25 cellular contexts compared by ENCODE assay signal in genomic region chr1:184497962-184498723, GRCh38.
DNase-seq lines count a peak whose midpoint lies in the region; ATAC-seq, FAIRE-seq and TF ChIP-seq lines count a peak whose summit lies in the region.
"Had no signal": no experiment of that assay in that cellular context is flagged by ENCODE, and none has a peak within 500 bp of the region (broad histone marks: within the 10 kb centered on the region; RNA-seq: fewer than 3 reads in every experiment).

No MANE protein-coding gene starts in this region.

- H3K79me2 ChIP-seq in mesendoderm (ENCODE audit: control insufficient read depth, insufficient read depth, low read length), result no peaks in the 10 kb centered on the region
- peaks cover 2% of the 10 kb centered on the region for H3K79me2 ChIP-seq in hepatocyte

- H3K56ac ChIP-seq in mesendoderm (ENCODE audit: low read length), result peak overlapping the region; percentile 10

- H3K36me3 ChIP-seq in ectodermal cell (ENCODE audit: control insufficient read depth, insufficient read depth, low read length) (no peaks in the 10 kb centered on the region), mesendoderm (ENCODE audit: control insufficient read depth, insufficient read depth, low read length) (no peaks in the 10 kb centered on the region), hepatocyte (replicated peaks; ENCODE audit: insufficient read depth, low read depth) (no peaks in the 10 kb centered on the region)
- H3K36me3 ChIP-seq: esophagus squamous epithelium, heart right ventricle, tibial artery had no signal

- H2BK15ac ChIP-seq in mesendoderm (replicated peaks; ENCODE audit: low read depth), result no peak overlapping the region

- H3K79me1 ChIP-seq in mesendoderm (ENCODE audit: low read length), result no peaks in the 10 kb centered on the region

- TF ChIP-seq CTCF in hepatocyte (IDR thresholded peaks at IDR 0.05; ENCODE audit: poor library complexity), result no peak

- H3K9me3 ChIP-seq in ectodermal cell (ENCODE audit: control insufficient read depth, low read length) (no peaks in the 10 kb centered on the region), hepatocyte (ENCODE audit: low read depth) (no peaks in the 10 kb centered on the region)
- H3K9me3 ChIP-seq: esophagus squamous epithelium, heart right ventricle, tibial artery had no signal

- H3K4me2 ChIP-seq in mesendoderm (ENCODE audit: low read length), result no peak overlapping the region
- no peak overlapping the region for H3K4me2 ChIP-seq in hepatocyte

- H3K27me3 ChIP-seq in ectodermal cell (ENCODE audit: control insufficient read depth, insufficient read depth, low read length, poor library complexity, severe bottlenecking) (no peaks in the 10 kb centered on the region), mesendoderm (ENCODE audit: insufficient read depth, low read length, poor library complexity) (no peaks in the 10 kb centered on the region), hepatocyte (no peaks in the 10 kb centered on the region)
- H3K27me3 ChIP-seq: esophagus squamous epithelium, heart right ventricle, tibial artery had no signal

- H4K20me1 ChIP-seq in hepatocyte (ENCODE audit: insufficient read depth, poor library complexity, severe bottlenecking), result no peaks in the 10 kb centered on the region

- no peak overlapping the region for H3K18ac ChIP-seq in mesendoderm (ENCODE audit: low read length)

- no peak overlapping the region for H2BK5ac ChIP-seq in mesendoderm (ENCODE audit: low read length)

- no peak overlapping the region for H2AFZ ChIP-seq in hepatocyte

- H3K4ac ChIP-seq in mesendoderm (ENCODE audit: low read depth, low read length), result no peak overlapping the region

- H3K23ac ChIP-seq in mesendoderm (ENCODE audit: low read length), result no peak overlapping the region

- no peaks in the 10 kb centered on the region for H3K9me2 ChIP-seq in hepatocyte (replicated peaks; ENCODE audit: insufficient read depth)

- H2AK5ac ChIP-seq in mesendoderm (ENCODE audit: low read length), result no peak overlapping the region

- no peak overlapping the region for H3K4me3 ChIP-seq in ectodermal cell (ENCODE audit: insufficient read depth, low read depth, low read length)
- no peak overlapping the region for H3K4me3 ChIP-seq in mesendoderm (ENCODE audit: low read length)
- H3K4me3 ChIP-seq in hepatocyte, result no peak overlapping the region
- H3K4me3 ChIP-seq: esophagus squamous epithelium, heart right ventricle, tibial artery had no signal

- no peak overlapping the region for H2BK120ac ChIP-seq in mesendoderm (ENCODE audit: low read depth, low read length)

- H3K9ac ChIP-seq in mesendoderm (ENCODE audit: low read length), result no peak overlapping the region

- no peak overlapping the region for H4K5ac ChIP-seq in mesendoderm (ENCODE audit: low read length)

- H3K4me1 ChIP-seq in ectodermal cell (ENCODE audit: control insufficient read depth, insufficient read depth, low read length) (peaks cover 40% of the 10 kb centered on the region), mesendoderm (ENCODE audit: control insufficient read depth, low read depth, low read length) (no peaks in the 10 kb centered on the region), hepatocyte (ENCODE audit: insufficient read depth) (peaks cover 12% of the 10 kb centered on the region)
- H3K4me1 ChIP-seq: tibial artery had no signal

- FAIRE-seq in RCC 7860 (lab: Jason Lieb, UNC), result no peak
- FAIRE-seq: HepG2 had no signal

- DNase-seq in ELF-1 (ENCODE audit: low read depth, low spot score) (peak; percentile 77), NCI-H69 (lab: John Stamatoyannopoulos, UW) (peak; percentile 34), mesendoderm (peak; percentile 53), hepatocyte (ENCODE audit: low spot score) (no peak), RCC 7860 (ENCODE audit: low spot score) (no peak)
- no peak for DNase-seq in central memory CD4-positive, alpha-beta T cell
- DNase-seq: activated CD4-positive, alpha-beta T cell treated with anti-CD3 and anti-CD28 coated beads for 48 hours; activated CD8-positive, alpha-beta memory T cell treated with anti-CD3 and anti-CD28 coated beads, Interleukin-2, amount 10 ng/mL, durations not matched to agents 7 days and 5 days; CD8-positive, alpha-beta memory T cell; effector CD4-positive, alpha-beta T cell; esophagus squamous epithelium; heart right ventricle; MM.1S; natural killer cell; NCI-H1694 treated with DMSO at 0.1 percent for 48 hours; NCI-H226; NK-92 treated with Interleukin-12 subunit alpha and Interleukin-12 subunit beta, amount 100 ng/mL, for 24 hours; posterior cingulate gyrus; stimulated activated CD4-positive, alpha-beta T cell treated with anti-CD3 and anti-CD28 coated beads, Interleukin-2, amount 100 ng/mL, for 24 hours; stimulated activated naive CD4-positive, alpha-beta T cell treated with Interleukin-2 at 50 U/mL for 16 hours; tibial artery had no signal

- no peak for ATAC-seq in GM19023 (IDR thresholded peaks at IDR 0.05; ENCODE audit: unreplicated experiment)
- ATAC-seq: activated CD8-positive, alpha-beta memory T cell treated with anti-CD3 and anti-CD28 coated beads, Interleukin-2, amount 10 ng/mL, durations not matched to agents 7 days and 5 days; heart right ventricle; HepG2; natural killer cell had no signal

- H3K27ac ChIP-seq in ectodermal cell (ENCODE audit: insufficient read depth, low read depth, low read length, poor library complexity, severe bottlenecking), result peak overlapping the region; percentile 52
- H3K27ac ChIP-seq in mesendoderm (ENCODE audit: low read depth, low read length), result no peak overlapping the region
- H3K27ac ChIP-seq in hepatocyte, result no peak overlapping the region
- H3K27ac ChIP-seq: esophagus squamous epithelium, RWPE1, tibial artery had no signal

- H4K8ac ChIP-seq in mesendoderm (ENCODE audit: low read depth, low read length), result no peak overlapping the region

- WGBS in ectodermal cell, 2 experiments, result 35 to 39% methylated on average over 10 of the region's 10 CpGs
- no CpG with 5 or more reads among the region's 10 CpGs for WGBS in mesendoderm (ENCODE audit: extremely low coverage, insufficient coverage, low lambda C conversion rate)
- WGBS in hepatocyte (ENCODE audit: low lambda C conversion rate, missing lambda C conversion rate), result 81% methylated on average over 10 of the region's 10 CpGs

Comparison
In these comparisons a context has a peak if more than half of its experiments do, and no peak if none do; other contexts are left out.
1. DNase-seq: peak in ELF-1 (single experiment), NCI-H69 (single experiment) and mesendoderm (single experiment); none in hepatocyte (single experiment), central memory CD4-positive, alpha-beta T cell (single experiment) and RCC 7860 (single experiment).